Comparison of ENCODE assay signal across 8 cellular contexts in genomic region chr13:108915634-108916497, GRCh38.
A peak's percentile ranks its signal among the peaks of the same experiment; 100 is the strongest.
DNase-seq lines count a peak whose midpoint lies in the region; ATAC-seq and TF ChIP-seq lines count a peak whose summit lies in the region.

No MANE protein-coding gene starts in this region.

- intact Hi-C loops in heart right ventricle (cut with DNase I): no loop called here
- intact Hi-C loops in uterus (cut with DNase I; ENCODE audit: low total_unique reads): no loop called here

- H3K9me3 ChIP-seq in RWPE2 (ENCODE audit: severe bottlenecking) (no peaks in the 10 kb centered on the region), heart right ventricle (no peaks in the 10 kb centered on the region), uterus (no peaks in the 10 kb centered on the region)

- H3K36me3 ChIP-seq in RWPE2 (ENCODE audit: low read depth): no peaks in the 10 kb centered on the region
- H3K36me3 ChIP-seq in heart right ventricle: no peaks in the 10 kb centered on the region
- H3K36me3 ChIP-seq in uterus: no peaks in the 10 kb centered on the region

- H3K27me3 ChIP-seq in RWPE2 (ENCODE audit: insufficient read depth, poor library complexity, severe bottlenecking) (no peaks in the 10 kb centered on the region), heart right ventricle (no peaks in the 10 kb centered on the region), uterus (no peaks in the 10 kb centered on the region)

- H3K27ac Mint-ChIP-seq in activated naive CD4-positive, alpha-beta T cell treated with anti-CD3 and anti-CD28 coated beads, Interleukin-2, amount 10 ng/mL, durations not matched to agents 7 days and 5 days: peak overlapping the region; percentile 55

- no peak for TF ChIP-seq CTCF in RWPE2 (IDR thresholded peaks at IDR 0.05; ENCODE audit: poor library complexity, severe bottlenecking)
- TF ChIP-seq CTCF in heart right ventricle (IDR thresholded peaks at IDR 0.05): no peak
- no peak for TF ChIP-seq CTCF in uterus (IDR thresholded peaks at IDR 0.05)

- no peaks in the 10 kb centered on the region for H3K9me3 Mint-ChIP-seq in activated naive CD4-positive, alpha-beta T cell treated with anti-CD3 and anti-CD28 coated beads, Interleukin-2, amount 10 ng/mL, durations not matched to agents 7 days and 5 days

- peaks cover 7% of the 10 kb centered on the region for H3K27me3 Mint-ChIP-seq in activated naive CD4-positive, alpha-beta T cell treated with anti-CD3 and anti-CD28 coated beads, Interleukin-2, amount 10 ng/mL, durations not matched to agents 7 days and 5 days

- 41 to 46% methylated on average over 9 of the region's 9 CpGs for WGBS in heart right ventricle, 2 donors

- H3K4me1 ChIP-seq in RWPE2 (ENCODE audit: insufficient read depth, poor library complexity, severe bottlenecking): peaks cover 27% of the 10 kb centered on the region
- H3K4me1 ChIP-seq in heart right ventricle: peaks cover 0 to 21% (median 13%) of the 10 kb centered on the region in 9 donors
- no peaks in the 10 kb centered on the region for H3K4me1 ChIP-seq in uterus

- CTCF ChIA-PET in activated naive CD4-positive, alpha-beta T cell treated with anti-CD3 and anti-CD28 coated beads, Interleukin-2, amount 10 ng/mL, durations not matched to agents 7 days and 5 days (lab: Charles Lee): interaction anchor here (0.8 to 4.4 kb wide), 13 partner anchors 9 to 875 kb away, joined by 3 to 32 read pairs (median 3); no protein-coding TSS in a partner anchor

- peaks cover 19% of the 10 kb centered on the region for H3K4me1 Mint-ChIP-seq in activated naive CD4-positive, alpha-beta T cell treated with anti-CD3 and anti-CD28 coated beads, Interleukin-2, amount 10 ng/mL, durations not matched to agents 7 days and 5 days

- H3K4me3 ChIP-seq in RWPE2 (ENCODE audit: severe bottlenecking) (no peak overlapping the region), heart right ventricle (peak overlapping the region in 4 of 10 donors; percentile 17 to 29 (median 24)), uterus (no peak overlapping the region)

- H3K36me3 Mint-ChIP-seq in activated naive CD4-positive, alpha-beta T cell treated with anti-CD3 and anti-CD28 coated beads, Interleukin-2, amount 10 ng/mL, durations not matched to agents 7 days and 5 days: no peaks in the 10 kb centered on the region

- H3K4me3 Mint-ChIP-seq in activated naive CD4-positive, alpha-beta T cell treated with anti-CD3 and anti-CD28 coated beads, Interleukin-2, amount 10 ng/mL, durations not matched to agents 7 days and 5 days: peak overlapping the region; percentile 19

- TF ChIP-seq POLR2A in uterus (IDR thresholded peaks at IDR 0.05): no peak

- ATAC-seq in GM19043 (IDR thresholded peaks at IDR 0.05; ENCODE audit: low read depth, unreplicated experiment): peak; percentile 88
- peak; percentile 95 for ATAC-seq in HG03342 (IDR thresholded peaks at IDR 0.05; ENCODE audit: unreplicated experiment)
- ATAC-seq in RWPE2 (ENCODE audit: low read depth): peak; percentile 86
- peak in 7 of 8 donors; percentile 85 to 92 (median 90) for ATAC-seq in heart right ventricle

- DNase-seq in AG20443 (ENCODE audit: low spot score) (peak; percentile 57), RWPE2 (ENCODE audit: low spot score) (peak; percentile 85), heart right ventricle (peak; percentile 51 to 82), putamen (ENCODE audit: low spot score) (peak; percentile 44), uterus (peak; percentile 84 to 90)
- DNase-seq in activated naive CD4-positive, alpha-beta T cell treated with anti-CD3 and anti-CD28 coated beads, Interleukin-2, amount 10 ng/mL, durations not matched to agents 7 days and 5 days: peak; percentile 85

- H3K27ac ChIP-seq in RWPE2 (ENCODE audit: poor library complexity, severe bottlenecking) (no peak overlapping the region), heart right ventricle (peak overlapping the region in 6 of 10 donors; percentile 10 to 71 (median 45)), uterus (peak overlapping the region; percentile 75 to 89)
